In the genomic region with DNA sequence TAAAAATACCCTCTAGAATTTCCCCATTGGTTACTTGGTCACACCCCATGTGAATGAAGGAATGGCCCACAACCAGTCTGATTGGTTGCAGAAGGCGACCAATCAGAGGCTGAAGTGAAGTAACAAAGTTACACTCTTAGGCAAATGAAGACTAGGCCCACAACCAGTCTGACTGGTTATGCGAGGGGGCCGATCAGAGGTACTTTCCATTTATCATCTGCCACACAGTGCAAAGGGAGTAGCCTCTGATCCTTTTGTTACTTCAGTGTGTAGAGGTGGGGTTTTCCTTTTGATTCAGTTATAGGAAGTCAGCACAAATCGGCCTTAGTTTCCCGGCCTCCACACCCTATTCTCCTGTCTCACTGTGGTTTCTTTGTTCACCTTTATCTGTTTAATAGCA, we compare ENCODE assay signal across 8 cellular contexts.
DNase-seq lines count a peak whose midpoint lies in the region; ATAC-seq, FAIRE-seq and TF ChIP-seq lines count a peak whose summit lies in the region.

No MANE protein-coding gene starts in this region.

- H3K27ac ChIP-seq in Karpas-422 (ENCODE audit: low read length) (no peak overlapping the region), small intestine (ENCODE audit: low read depth in 1 of 2, low read length in 1 of 2) (peak overlapping the region in 1 of 2 donors; percentile 91)

- TF ChIP-seq POLR2A in GM18505 (IDR thresholded peaks at IDR 0.05; ENCODE audit: borderline replicate concordance, extremely low read depth, insufficient read depth, insufficient read length), result peak; percentile 36

- FAIRE-seq in small intestine (lab: Jason Lieb, UNC) (no peak), RCC 7860 (lab: Jason Lieb, UNC) (no peak)

- no peaks in the 10 kb centered on the region for H3K79me2 ChIP-seq in Karpas-422 (ENCODE audit: low read length)

- H3K4me3 ChIP-seq in Karpas-422 (ENCODE audit: low read length) (no peak overlapping the region), small intestine (ENCODE audit: low read depth in 1 of 2, low read length in 2 of 2) (no peak overlapping the region)

- H3K9me3 ChIP-seq in Karpas-422 (ENCODE audit: low read length) (no peaks in the 10 kb centered on the region), small intestine (ENCODE audit: control insufficient read depth, low read depth) (no peaks in the 10 kb centered on the region)

- H3K9ac ChIP-seq in Karpas-422 (ENCODE audit: low read length), result no peak overlapping the region

- no peaks in the 10 kb centered on the region for H3K27me3 Mint-ChIP-seq in activated naive CD8-positive, alpha-beta T cell

- in situ Hi-C loops in ACHN (cut with HindIII; ENCODE audit: low pct_ligation_motif_present, low pct_unique_long_range_greater_than_20kb, low sequenced_read_pairs), result no loop called here

- no peaks in the 10 kb centered on the region for H3K36me3 ChIP-seq in Karpas-422 (ENCODE audit: insufficient read depth, low read length)
- H3K36me3 ChIP-seq in small intestine (ENCODE audit: control insufficient read depth in 2 of 2, insufficient read depth in 2 of 2, low read length in 2 of 2), result no peaks in the 10 kb centered on the region

- H3K4me1 Mint-ChIP-seq in activated naive CD8-positive, alpha-beta T cell (ENCODE audit: low read depth), result peaks cover 40% of the 10 kb centered on the region

- H3K27me3 ChIP-seq in Karpas-422 (ENCODE audit: low read length) (no peaks in the 10 kb centered on the region), small intestine (ENCODE audit: control insufficient read depth in 2 of 2, insufficient read depth in 2 of 2, low read length in 2 of 2) (no peaks in the 10 kb centered on the region)

- H3K9me2 ChIP-seq in Karpas-422 (replicated peaks; ENCODE audit: insufficient read depth, low read length), result no peaks in the 10 kb centered on the region

- H4K20me1 ChIP-seq in Karpas-422 (ENCODE audit: insufficient read depth, low read depth, low read length), result no peaks in the 10 kb centered on the region

- 5 to 42% (median 25%) methylated on average over 5 of the region's 5 CpGs for WGBS in small intestine, 3 donors

- H3K36me3 Mint-ChIP-seq in activated naive CD8-positive, alpha-beta T cell, result peaks cover 4% of the 10 kb centered on the region

- DNase-seq in Karpas-422 (peak; percentile 54), small intestine (peak; percentile 94), ACHN (no peak), AML-193 (lab: John Stamatoyannopoulos, UW) (no peak), RCC 7860 (ENCODE audit: low spot score) (no peak)

- peak overlapping the region; percentile 5 for H3K4me2 ChIP-seq in Karpas-422 (ENCODE audit: low read depth, low read length, poor library complexity, severe bottlenecking)

- ATAC-seq in GM18505 (IDR thresholded peaks at IDR 0.05; ENCODE audit: unreplicated experiment), result peak; percentile 83
- ATAC-seq in GM21529 (IDR thresholded peaks at IDR 0.05; ENCODE audit: unreplicated experiment), result peak; percentile 90

- peak overlapping the region; percentile 55 for H3K4me3 Mint-ChIP-seq in activated naive CD8-positive, alpha-beta T cell

- no peak overlapping the region for H2AFZ ChIP-seq in Karpas-422 (ENCODE audit: low read length)

- no peaks in the 10 kb centered on the region for H3K9me3 Mint-ChIP-seq in activated naive CD8-positive, alpha-beta T cell (ENCODE audit: low read depth)

- peak overlapping the region; percentile 67 for H3K27ac Mint-ChIP-seq in activated naive CD8-positive, alpha-beta T cell

- H3K4me1 ChIP-seq in Karpas-422 (ENCODE audit: low read length) (peaks cover 5% of the 10 kb centered on the region), small intestine (ENCODE audit: control insufficient read depth in 2 of 2, insufficient read depth in 1 of 2, low read depth in 1 of 2, low read length in 1 of 2) (peaks cover 2 to 3% of the 10 kb centered on the region in 2 donors)

Comparison
In these comparisons a context has a peak if more than half of its experiments do, and no peak if none do; other contexts are left out.
1. DNase-seq: peak in Karpas-422 (single experiment) and small intestine (single experiment); none in ACHN (single experiment), AML-193 (0 of 2) and RCC 7860 (single experiment).